In genomic region chr1:241485145-241485544, GRCh38 we compare ENCODE assay signal across 10 cellular contexts. TPM values are rescaled to one million over a fixed set of nuclear protein-coding genes. Genes with fewer than 3 reads are reported as not detected.
DNase-seq lines count a peak whose midpoint lies in the region; ATAC-seq and TF ChIP-seq lines count a peak whose summit lies in the region.
"Had no signal": no experiment of that assay in that cellular context is flagged by ENCODE, and none has a peak within 500 bp of the region (broad histone marks: within the 10 kb centered on the region; RNA-seq: fewer than 3 reads in every experiment).

No MANE protein-coding gene starts in this region.

- no peaks in the 10 kb centered on the region for H3K36me3 Mint-ChIP-seq in WTC11
- peaks cover 4% of the 10 kb centered on the region for H3K36me3 Mint-ChIP-seq in T-helper 17 cell (ENCODE audit: low read depth)

- H3K9me3 ChIP-seq in T-helper 17 cell (ENCODE audit: control insufficient read depth, low read length, poor library complexity, severe bottlenecking): no peaks in the 10 kb centered on the region
- H3K9me3 ChIP-seq: stomach had no signal

- TF ChIP-seq CTCF in GM06990 (IDR thresholded peaks at IDR 0.05; ENCODE audit: insufficient read depth, low read length, poor library complexity, severe bottlenecking): no peak
- no peak for TF ChIP-seq CTCF in WTC11 (IDR thresholded peaks at IDR 0.05)

- H3K27ac Mint-ChIP-seq in WTC11 (no peak overlapping the region), T-helper 17 cell (no peak overlapping the region)

- no peak overlapping the region for H3K4me3 ChIP-seq in GM06990 (replicated peaks; ENCODE audit: low read depth, low read length)
- H3K4me3 ChIP-seq: stomach had no signal

- H3K4me3 Mint-ChIP-seq in WTC11 (no peak overlapping the region), T-helper 17 cell (no peak overlapping the region)

- no peaks in the 10 kb centered on the region for H3K27me3 ChIP-seq in GM06990 (replicated peaks; ENCODE audit: control insufficient read depth, insufficient read depth, low read length)
- H3K27me3 ChIP-seq: stomach had no signal

- H3K36me3 ChIP-seq in GM06990 (ENCODE audit: control insufficient read depth, insufficient read depth, low read length): no peaks in the 10 kb centered on the region
- H3K36me3 ChIP-seq: stomach had no signal

- H3K4me1 Mint-ChIP-seq in WTC11 (no peaks in the 10 kb centered on the region; the same call in 1 of the 2 replicates), T-helper 17 cell (peaks cover 3% of the 10 kb centered on the region)

- ATAC-seq in GM19035 (IDR thresholded peaks at IDR 0.05; ENCODE audit: unreplicated experiment) (peak; percentile 47), HG02610 (IDR thresholded peaks at IDR 0.05; ENCODE audit: unreplicated experiment) (peak; percentile 83), HG03196 (IDR thresholded peaks at IDR 0.05; ENCODE audit: unreplicated experiment) (peak; percentile 79), WTC11 (no peak), T-helper 17 cell (no peak)

- H3K27me3 Mint-ChIP-seq in WTC11 (ENCODE audit: low read depth) (no peaks in the 10 kb centered on the region; the same call in 1 of the 2 replicates), T-helper 17 cell (peaks cover 5% of the 10 kb centered on the region)

- DNase-seq in GM06990 (ENCODE audit: extremely low read depth, insufficient read length) (peak; percentile 44), cerebellar nuclear complex (lab: John Stamatoyannopoulos, UW) (no peak), NCI-H526 (lab: John Stamatoyannopoulos, UW) (no peak), WTC11 (ENCODE audit: low spot score) (no peak), T-helper 17 cell (no peak)
- DNase-seq: stomach had no signal

- peaks cover 17% of the 10 kb centered on the region for H3K9me3 Mint-ChIP-seq in WTC11

- POLR2A ChIA-PET in WTC11 (lab: Charles Lee): interaction anchor here (0.6 kb wide), 1 partner anchor 551 kb away, joined by 5 read pairs; no protein-coding TSS in a partner anchor

- CTCF ChIA-PET in WTC11 (lab: Charles Lee): interaction anchor here (0.9 to 2.9 kb wide), 6 partner anchors 14 to 598 kb away, joined by 3 to 25 read pairs (median 4); no protein-coding TSS in a partner anchor

TF ChIP-seq in WTC11, 78 proteins besides CTCF, POLR2A, EP300 and RAD21:
- TF ChIP-seq PRRX2 (CRISPR knock-in tag; IDR thresholded peaks at IDR 0.05) (no peak), TEAD4 (CRISPR knock-in tag; IDR thresholded peaks at IDR 0.05) (no peak), MXD4 (CRISPR knock-in tag; IDR thresholded peaks at IDR 0.05; ENCODE audit: borderline replicate concordance) (no peak), CDX4 (CRISPR knock-in tag; IDR thresholded peaks at IDR 0.05; ENCODE audit: borderline replicate concordance) (no peak), ATF3 (CRISPR knock-in tag; conservative IDR thresholded peaks at IDR 0.05) (no peak), ZBTB21 (CRISPR knock-in tag; IDR thresholded peaks at IDR 0.05; ENCODE audit: borderline replicate concordance) (no peak), ATF6 (CRISPR knock-in tag; IDR thresholded peaks at IDR 0.05) (no peak), NR3C1 (CRISPR knock-in tag; conservative IDR thresholded peaks at IDR 0.05; ENCODE audit: low read depth) (no peak), TCF7 (CRISPR knock-in tag; IDR thresholded peaks at IDR 0.05; ENCODE audit: low read depth) (no peak)

RNA-seq across cellular contexts. Expression of gene FH, which starts 34.4 kb away (rescaled TPM):
- total RNA-seq in WTC11 (2021): 77.4 to 83.9 TPM (median 80.8 TPM) in 3 replicates
- total RNA-seq in T-helper 17 cell: 10 to 100 TPM; 13.9 to 18.5 TPM

RNA-seq across cellular contexts. Expression of gene KMO, which starts 47.0 kb away (rescaled TPM):
- total RNA-seq in WTC11 (2021) (not detected in 3 replicates), T-helper 17 cell (1 to 10 TPM in 1 of 2 donors, not detected in 1; 1.5 TPM)
- total RNA-seq: T-helper 2 cell treated with Interferon-gamma antibody and Interleukin-4, amounts not matched to agents 100 ng/mL and 5 ng/mL, for 36 hours had no signal

Comparison
In these comparisons a context has a peak if more than half of its experiments do, and no peak if none do; other contexts are left out.
1. ATAC-seq: peak in GM19035 (single experiment), HG02610 (single experiment) and HG03196 (single experiment); none in WTC11 (single experiment) and T-helper 17 cell (single experiment).